9 cellular contexts compared by ENCODE assay signal in genomic region chr17:80751460-80752368, GRCh38.
A peak's percentile ranks its signal among the peaks of the same experiment; 100 is the strongest.
DNase-seq lines count a peak whose midpoint lies in the region; ATAC-seq and TF ChIP-seq lines count a peak whose summit lies in the region.
"Had no signal": no experiment of that assay in that cellular context is flagged by ENCODE, and none has a peak within 500 bp of the region (broad histone marks: within the 10 kb centered on the region; RNA-seq: fewer than 3 reads in every experiment).

No MANE protein-coding gene starts in this region.

- H3K27ac Mint-ChIP-seq in activated T-cell treated with anti-CD3 and anti-CD28 coated beads, Interleukin-2, amount 50 U/mL, for 24 hours: peak overlapping the region; percentile 54

- 61% methylated on average over 20 of the region's 20 CpGs for WGBS in urinary bladder

- H3K27me3 Mint-ChIP-seq in activated T-cell treated with anti-CD3 and anti-CD28 coated beads, Interleukin-2, amount 50 U/mL, for 24 hours: no peaks in the 10 kb centered on the region
- no peaks in the 10 kb centered on the region for H3K27me3 Mint-ChIP-seq in activated T-cell treated with anti-CD3 and anti-CD28 coated beads, Interleukin-2, amount 50 U/mL, for 4 hours (ENCODE audit: low read depth)

- H3K9me3 Mint-ChIP-seq in activated T-cell treated with anti-CD3 and anti-CD28 coated beads, Interleukin-2, amount 50 U/mL, for 24 hours: no peaks in the 10 kb centered on the region
- H3K9me3 Mint-ChIP-seq in activated T-cell treated with anti-CD3 and anti-CD28 coated beads, Interleukin-2, amount 50 U/mL, for 4 hours: no peaks in the 10 kb centered on the region

- ATAC-seq in activated T-cell treated with anti-CD3 and anti-CD28 coated beads, Interleukin-2, amount 50 U/mL, for 4 hours: no peak
- ATAC-seq in HG03196 (IDR thresholded peaks at IDR 0.05; ENCODE audit: unreplicated experiment): no peak

- H3K4me3 Mint-ChIP-seq in activated T-cell treated with anti-CD3 and anti-CD28 coated beads, Interleukin-2, amount 50 U/mL, for 24 hours: no peak overlapping the region
- H3K4me3 Mint-ChIP-seq in activated T-cell treated with anti-CD3 and anti-CD28 coated beads, Interleukin-2, amount 50 U/mL, for 4 hours: no peak overlapping the region

- DNase-seq in activated T-cell treated with anti-CD3 and anti-CD28 coated beads, Interleukin-2, amount 50 U/mL, for 24 hours: no peak
- no peak for DNase-seq in activated T-cell treated with anti-CD3 and anti-CD28 coated beads, Interleukin-2, amount 50 U/mL, for 4 hours
- DNase-seq in brain microvascular endothelial cell: peak; percentile 25
- DNase-seq in mesenteric fat pad (ENCODE audit: low spot score): peak; percentile 53
- DNase-seq in NCI-H2227 (lab: John Stamatoyannopoulos, UW; ENCODE audit: unreplicated experiment): no peak
- DNase-seq in NCI-H2227 treated with DMSO at 0.1 percent for 48 hours (lab: John Stamatoyannopoulos, UW): no peak

- in situ Hi-C loops in brain microvascular endothelial cell (cut with HindIII; ENCODE audit: low pct_ligation_motif_present, low sequenced_read_pairs): no loop called here

- peaks cover 46% of the 10 kb centered on the region for H3K4me1 Mint-ChIP-seq in activated T-cell treated with anti-CD3 and anti-CD28 coated beads, Interleukin-2, amount 50 U/mL, for 24 hours (ENCODE audit: low read depth)
- peaks cover 43% of the 10 kb centered on the region for H3K4me1 Mint-ChIP-seq in activated T-cell treated with anti-CD3 and anti-CD28 coated beads, Interleukin-2, amount 50 U/mL, for 4 hours (ENCODE audit: low read depth)

- H3K27me3 ChIP-seq in brain microvascular endothelial cell (replicated peaks): no peaks in the 10 kb centered on the region
- H3K27me3 ChIP-seq: adrenal gland had no signal

- H3K27ac ChIP-seq in brain microvascular endothelial cell (no peak overlapping the region), urinary bladder (ENCODE audit: low read depth) (peak overlapping the region; percentile 78)
- H3K27ac ChIP-seq: adrenal gland had no signal

- H3K36me3 Mint-ChIP-seq in activated T-cell treated with anti-CD3 and anti-CD28 coated beads, Interleukin-2, amount 50 U/mL, for 24 hours (ENCODE audit: low read depth): peaks cover 53% of the 10 kb centered on the region
- peaks cover 31% of the 10 kb centered on the region for H3K36me3 Mint-ChIP-seq in activated T-cell treated with anti-CD3 and anti-CD28 coated beads, Interleukin-2, amount 50 U/mL, for 4 hours (ENCODE audit: insufficient read depth)

- H3K36me3 ChIP-seq in brain microvascular endothelial cell (replicated peaks) (peaks cover 2% of the 10 kb centered on the region), urinary bladder (ENCODE audit: insufficient read depth) (no peaks in the 10 kb centered on the region)

- H3K4me3 ChIP-seq in brain microvascular endothelial cell (ENCODE audit: low read depth, low read length) (no peak overlapping the region), urinary bladder (ENCODE audit: low read depth, low read length) (no peak overlapping the region)
- H3K4me3 ChIP-seq: adrenal gland had no signal

- H3K4me1 ChIP-seq in urinary bladder (ENCODE audit: insufficient read depth): no peaks in the 10 kb centered on the region
- H3K4me1 ChIP-seq: adrenal gland had no signal

- TF ChIP-seq CTCF in brain microvascular endothelial cell (IDR thresholded peaks at IDR 0.05; ENCODE audit: low read depth, low read length, missing control alignments): no peak

Comparison
In these comparisons a context has a peak if more than half of its experiments do, and no peak if none do; other contexts are left out.
1. DNase-seq: peak in brain microvascular endothelial cell (single experiment) and mesenteric fat pad (single experiment); none in activated T-cell treated with anti-CD3 and anti-CD28 coated beads, Interleukin-2, amount 50 U/mL, for 24 hours (single experiment), activated T-cell treated with anti-CD3 and anti-CD28 coated beads, Interleukin-2, amount 50 U/mL, for 4 hours (single experiment), NCI-H2227 (single experiment) and NCI-H2227 treated with DMSO at 0.1 percent for 48 hours (single experiment).